Comparison of ENCODE assay signal across 18 cellular contexts in genomic region chr13:75689686-75690085, GRCh38. TPM values are rescaled to one million over a fixed set of nuclear protein-coding genes. Genes with fewer than 3 reads are reported as not detected.
A peak's percentile ranks its signal among the peaks of the same experiment; 100 is the strongest.
DNase-seq lines count a peak whose midpoint lies in the region; ATAC-seq and TF ChIP-seq lines count a peak whose summit lies in the region.
"Had no signal": no experiment of that assay in that cellular context is flagged by ENCODE, and none has a peak within 500 bp of the region (broad histone marks: within the 10 kb centered on the region; RNA-seq: fewer than 3 reads in every experiment).

No MANE protein-coding gene starts in this region.

- no peak for TF ChIP-seq RAD21 in SK-N-SH (IDR thresholded peaks at IDR 0.05; ENCODE audit: low read length)

- H3K79me2 ChIP-seq in SK-N-SH (ENCODE audit: insufficient read depth) = peaks cover 100% of the 10 kb centered on the region

- H3K9ac ChIP-seq in SK-N-SH = no peak overlapping the region

- H3K27ac ChIP-seq in SK-N-SH (ENCODE audit: low read depth in 2 of 2, low read length in 1 of 2) (no peak overlapping the region), epithelial cell of prostate (peak overlapping the region; percentile 83)
- H3K27ac ChIP-seq: 22Rv1 had no signal

- POLR2A ChIA-PET in SK-N-SH (lab: Yijun Ruan, JAX) = no interaction called here

- peaks cover 10 to 22% of the 10 kb centered on the region in 2 experiments; a peak in 3 of 4 replicates for H3K4me1 ChIP-seq in SK-N-SH (ENCODE audit: control insufficient read depth in 1 of 2, insufficient read depth in 2 of 2, low read depth in 1 of 2, low read length in 1 of 2)

- ATAC-seq in SK-N-SH treated with all-trans-retinoic acid at 6 μM for 48 hours = no peak

- no peak for TF ChIP-seq EP300 in SK-N-SH (IDR thresholded peaks at IDR 0.05; ENCODE audit: borderline replicate concordance in 1 of 2, low read depth in 1 of 2, low read length in 1 of 2)

- DNase-seq in SK-N-SH = no peak
- DNase-seq in LHCN-M2 (ENCODE audit: low read depth) = peak; percentile 26
- DNase-seq in epithelial cell of prostate (ENCODE audit: low read depth, low spot score) = no peak
- DNase-seq in stromal cell of bone marrow (ENCODE audit: low read depth) = peak; percentile 60
- DNase-seq in NCI-H1092 treated with DMSO at 0.1 percent for 48 hours (lab: John Stamatoyannopoulos, UW) = no peak
- DNase-seq in NK-92 (lab: John Stamatoyannopoulos, UW; ENCODE audit: unreplicated experiment) = no peak
- no peak for DNase-seq in superior temporal gyrus (ENCODE audit: extremely low spot score)
- DNase-seq: ACHN; C1 segment of cervical spinal cord; Calu3; CD4-positive, alpha-beta memory T cell; COR-L47; DMS53; DMS79 treated with DMSO at 0.1 percent for 48 hours; GOT3 had no signal

- peaks cover 99% of the 10 kb centered on the region for H4K20me1 ChIP-seq in SK-N-SH (ENCODE audit: insufficient read depth)

- H3K4me2 ChIP-seq in SK-N-SH = peak overlapping the region; percentile 10; the same call in 1 of the 2 replicates

- WGBS in SK-N-SH (ENCODE audit: low lambda C conversion rate) = 94% methylated on average over 5 of the region's 5 CpGs

- CTCF ChIA-PET in SK-N-SH (lab: Yijun Ruan, JAX) = interaction anchor here (2.1 to 3.7 kb wide), 2 partner anchors 111 to 180 kb away, joined by 4 to 16 read pairs; no protein-coding TSS in a partner anchor

- no peaks in the 10 kb centered on the region for H3K27me3 ChIP-seq in SK-N-SH (ENCODE audit: insufficient read depth)

- TF ChIP-seq CTCF in SK-N-SH (IDR thresholded peaks at IDR 0.05) = no peak

- no peaks in the 10 kb centered on the region for H3K9me3 ChIP-seq in SK-N-SH
- H3K9me3 ChIP-seq: HAP-1 had no signal

- H2AFZ ChIP-seq in SK-N-SH (ENCODE audit: low read depth) = no peak overlapping the region

- no peak overlapping the region for H3K4me3 ChIP-seq in SK-N-SH (ENCODE audit: low read depth in 2 of 2, low read length in 1 of 2)
- H3K4me3 ChIP-seq: HAP-1 had no signal

- H3F3A ChIP-seq in SK-N-SH (replicated peaks; ENCODE audit: insufficient read depth) = peaks cover 27% of the 10 kb centered on the region

- H3K9me2 ChIP-seq in SK-N-SH = no peaks in the 10 kb centered on the region

- H3K36me3 ChIP-seq in SK-N-SH (replicated peaks in 1 of 2; ENCODE audit: control insufficient read depth in 1 of 2, insufficient read depth in 2 of 2, low read length in 1 of 2) = peaks cover 10 to 36% of the 10 kb centered on the region in 2 experiments
- H3K36me3 ChIP-seq: HAP-1 had no signal

TF ChIP-seq in SK-N-SH, 30 proteins besides CTCF, POLR2A, EP300 and RAD21:
- TF ChIP-seq RFX5 (IDR thresholded peaks at IDR 0.05; ENCODE audit: low read length) (no peak), FOSL2 (IDR thresholded peaks at IDR 0.05; ENCODE audit: borderline replicate concordance, low read depth) (no peak)

TF ChIP-seq in SK-N-SH treated with all-trans-retinoic acid at 6 μM for 48 hours, 23 proteins besides CTCF, POLR2A, EP300 and RAD21:
- TF ChIP-seq PPARA (CRISPR knock-in tag; IDR thresholded peaks at IDR 0.05; ENCODE audit: borderline replicate concordance) = no peak
- no peak for TF ChIP-seq ZFP3 (CRISPR knock-in tag; IDR thresholded peaks at IDR 0.05)
- no peak for TF ChIP-seq ZNF8 (CRISPR knock-in tag; IDR thresholded peaks at IDR 0.05)
- TF ChIP-seq ZNF70 (CRISPR knock-in tag; IDR thresholded peaks at IDR 0.05) = no peak
- TF ChIP-seq ZC3H10 (CRISPR knock-in tag; IDR thresholded peaks at IDR 0.05) = no peak
- TF ChIP-seq TSHZ2 (CRISPR knock-in tag; IDR thresholded peaks at IDR 0.05) = no peak
- no peak for TF ChIP-seq GLIS3 (CRISPR knock-in tag; IDR thresholded peaks at IDR 0.05)
- no peak for TF ChIP-seq ARNTL (CRISPR knock-in tag; IDR thresholded peaks at IDR 0.05; ENCODE audit: borderline replicate concordance, low read depth)
- TF ChIP-seq ZNF565 (CRISPR knock-in tag; conservative IDR thresholded peaks at IDR 0.05; ENCODE audit: low read depth) = no peak
- TF ChIP-seq ESRRG (CRISPR knock-in tag; IDR thresholded peaks at IDR 0.05) = no peak
- no peak for TF ChIP-seq BACH2 (CRISPR knock-in tag; IDR thresholded peaks at IDR 0.05; ENCODE audit: borderline replicate concordance)
- TF ChIP-seq CSDC2 (CRISPR knock-in tag; IDR thresholded peaks at IDR 0.05) = no peak
- TF ChIP-seq POU6F1 (CRISPR knock-in tag; IDR thresholded peaks at IDR 0.05; ENCODE audit: borderline replicate concordance, low read depth) = no peak
- no peak for TF ChIP-seq ZFP30 (CRISPR knock-in tag; IDR thresholded peaks at IDR 0.05)
- no peak for TF ChIP-seq ISL1 (CRISPR knock-in tag; IDR thresholded peaks at IDR 0.05)

RNA-seq across cellular contexts. Expression of gene LMO7, which starts 53.6 kb away (rescaled TPM):
- polyA plus RNA-seq in SK-N-SH (2012; rRNA removed) = 83.6 and 94.9 TPM in 2 replicates
- polyA plus RNA-seq in SK-N-SH (2012; cell fraction: cytosol; rRNA removed) = 49.1 and 49.4 TPM in 2 replicates
- 381 and 554 TPM in 2 replicates for polyA plus RNA-seq in SK-N-SH (2012; cell fraction: nucleus; rRNA removed)
- total RNA-seq in LHCN-M2 (2014; rRNA removed) = 298 and 395 TPM in 2 replicates
- polyA plus RNA-seq in LHCN-M2 (2012) = 412 TPM

Comparison
In these comparisons a context has a peak if more than half of its experiments do, and no peak if none do; other contexts are left out.
1. DNase-seq: peak in LHCN-M2 (single experiment) and stromal cell of bone marrow (single experiment); none in SK-N-SH (single experiment), epithelial cell of prostate (single experiment), NCI-H1092 treated with DMSO at 0.1 percent for 48 hours (single experiment), NK-92 (single experiment) and superior temporal gyrus (single experiment).